ENCODE assay signal across 9 cellular contexts in the genomic region with DNA sequence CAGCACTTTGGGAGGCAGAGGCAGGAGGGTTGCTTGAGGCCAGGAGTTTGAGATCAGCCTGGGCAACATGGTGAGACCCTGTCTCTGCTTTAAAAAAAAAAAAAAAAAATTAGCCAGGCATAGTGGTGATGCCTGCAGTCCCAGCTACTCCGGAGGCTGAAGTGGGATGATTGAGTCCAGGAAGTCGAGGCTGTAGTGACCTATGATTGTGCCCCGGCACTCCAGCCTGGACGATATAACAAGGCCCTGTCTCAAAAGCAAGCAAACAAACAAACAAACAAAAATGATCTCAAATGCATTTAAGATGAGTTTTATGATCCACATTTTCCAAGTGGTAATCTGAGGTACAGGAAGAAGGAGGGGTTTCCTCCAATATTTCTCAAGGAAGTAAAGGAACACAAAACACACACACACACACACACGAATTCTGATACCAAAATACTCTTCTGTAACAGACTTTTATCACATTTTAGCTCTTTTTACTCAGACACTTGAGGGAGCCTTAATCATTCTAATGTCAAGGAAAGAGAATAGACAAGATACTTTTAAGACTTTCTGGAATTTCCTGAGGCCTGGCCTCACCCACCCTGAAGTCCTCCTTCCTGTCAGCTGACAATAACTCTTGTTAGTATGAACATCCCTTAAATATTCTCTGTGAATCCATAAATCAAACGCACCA. TPM values are rescaled to one million over a fixed set of nuclear protein-coding genes. Genes with fewer than 3 reads are reported as not detected.
A peak's percentile ranks its signal among the peaks of the same experiment; 100 is the strongest.
DNase-seq lines count a peak whose midpoint lies in the region; ATAC-seq, FAIRE-seq and TF ChIP-seq lines count a peak whose summit lies in the region.
"Had no signal": no experiment of that assay in that cellular context is flagged by ENCODE, and none has a peak within 500 bp of the region (broad histone marks: within the 10 kb centered on the region; RNA-seq: fewer than 3 reads in every experiment).

No MANE protein-coding gene starts in this region.

- intact Hi-C loops in psoas muscle (cut with DNase I) = no loop called here

- H3K4me1 ChIP-seq in psoas muscle = peaks cover 9% of the 10 kb centered on the region

- peak overlapping the region; percentile 93 for H3K27ac Mint-ChIP-seq in T-helper 17 cell

- H3K27ac ChIP-seq in psoas muscle = peak overlapping the region; percentile 51

- 67 to 72% (median 70%) methylated on average over 6 of the region's 6 CpGs for WGBS in psoas muscle, 3 donors

- H3K9me3 ChIP-seq in T-helper 17 cell (ENCODE audit: control insufficient read depth, low read length, poor library complexity, severe bottlenecking) = no peaks in the 10 kb centered on the region
- no peaks in the 10 kb centered on the region for H3K9me3 ChIP-seq in psoas muscle
- H3K9me3 ChIP-seq: HAP-1 had no signal

- TF ChIP-seq CTCF in fibroblast of the aortic adventitia (IDR thresholded peaks at IDR 0.05; ENCODE audit: insufficient read depth, low read length) (no peak), psoas muscle (IDR thresholded peaks at IDR 0.05) (no peak)

- H3K27me3 Mint-ChIP-seq in T-helper 17 cell = no peaks in the 10 kb centered on the region

- H3K4me1 Mint-ChIP-seq in T-helper 17 cell = peaks cover 26% of the 10 kb centered on the region

- H3K4me3 ChIP-seq in fibroblast of the aortic adventitia (ENCODE audit: low read depth, low read length) = no peak overlapping the region
- H3K4me3 ChIP-seq in psoas muscle = no peak overlapping the region
- H3K4me3 ChIP-seq: HAP-1 had no signal

- peak overlapping the region; percentile 73 for H3K4me3 Mint-ChIP-seq in T-helper 17 cell

- no peak for DNase-seq in GM18507 (ENCODE audit: extremely low spot score, insufficient read length, low read depth)
- DNase-seq in T-helper 17 cell = no peak
- peak; percentile 42 for DNase-seq in fibroblast of the aortic adventitia (ENCODE audit: low read depth)
- DNase-seq in psoas muscle = no peak
- no peak for DNase-seq in COR-L47 (lab: John Stamatoyannopoulos, UW)
- no peak for DNase-seq in UCSD-AML1 (lab: John Stamatoyannopoulos, UW; ENCODE audit: unreplicated experiment)

- ATAC-seq in T-helper 17 cell (peak; percentile 25), psoas muscle (peak in 1 of 4 donors; percentile 32), HG03342 (IDR thresholded peaks at IDR 0.05; ENCODE audit: unreplicated experiment) (no peak), GM21529 (IDR thresholded peaks at IDR 0.05; ENCODE audit: unreplicated experiment) (no peak)

- no peaks in the 10 kb centered on the region for H3K27me3 ChIP-seq in psoas muscle (ENCODE audit: insufficient read depth in 3 of 3, low read length in 2 of 3)

- peaks cover 0 to 25% of the 10 kb centered on the region in 2 donors for H3K36me3 ChIP-seq in psoas muscle (ENCODE audit: insufficient read depth in 1 of 2, low read depth in 1 of 2)
- H3K36me3 ChIP-seq: HAP-1 had no signal

- peak; percentile 51 for FAIRE-seq in GM18507 (lab: Jason Lieb, UNC)

- H3K36me3 Mint-ChIP-seq in T-helper 17 cell (ENCODE audit: low read depth) = peaks cover 3% of the 10 kb centered on the region

RNA-seq across cellular contexts. Expression of gene CERS5, which starts 44.4 kb away (rescaled TPM):
- total RNA-seq in T-helper 17 cell = 10 to 100 TPM; 51.6 to 57.8 TPM
- 20.0 and 32.7 TPM in 2 replicates for total RNA-seq in fibroblast of the aortic adventitia (ENCODE audit: low replicate concordance)
- total RNA-seq in psoas muscle = 10 to 100 TPM in 1 of 4 donors, 1 to 10 TPM in 3; 5.2 to 10.7 (median 6.6) TPM
- 1 to 10 TPM; 7.2 to 8.2 (median 7.5) TPM for polyA plus RNA-seq in psoas muscle
